In genomic region chr16:12255919-12256665, GRCh38 we compare ENCODE assay signal across 19 cellular contexts.
DNase-seq lines count a peak whose midpoint lies in the region; ATAC-seq and TF ChIP-seq lines count a peak whose summit lies in the region.
"Had no signal": no experiment of that assay in that cellular context is flagged by ENCODE, and none has a peak within 500 bp of the region (broad histone marks: within the 10 kb centered on the region; RNA-seq: fewer than 3 reads in every experiment).

No MANE protein-coding gene starts in this region.

- intact Hi-C loops in mucosa of descending colon (cut with DNase I, micrococcal nuclease), result no loop called here

- DNase-seq in DMS 273 (lab: John Stamatoyannopoulos, UW; ENCODE audit: unreplicated experiment) (peak; percentile 46), DMS 273 treated with DMSO at 0.1 percent for 48 hours (lab: John Stamatoyannopoulos, UW) (no peak), NCI-H146 treated with DMSO at 0.1 percent for 48 hours (lab: John Stamatoyannopoulos, UW; ENCODE audit: unreplicated experiment) (peak; percentile 80), SHP77 (lab: John Stamatoyannopoulos, UW) (peak; percentile 60 to 64), mucosa of descending colon (no peak), AML-193 (lab: John Stamatoyannopoulos, UW) (no peak), NOMO-1 treated with dmso at 0.1 percent for 144 hours (lab: John Stamatoyannopoulos, UW; ENCODE audit: unreplicated experiment) (no peak)
- no peak for DNase-seq in stimulated activated naive CD4-positive, alpha-beta T cell (lab: John Stamatoyannopoulos, UW)
- DNase-seq: activated CD4-positive, alpha-beta T cell treated with anti-CD3 and anti-CD28 coated beads, Interleukin-2, amount 50 U/mL, for 1 hour; activated naive CD4-positive, alpha-beta T cell; anterior cingulate cortex; cerebellar nuclear complex; DMS79; effector memory CD8-positive, alpha-beta T cell; hypothalamus; midbrain; Peyer's patch; right cardiac atrium had no signal

- no peaks in the 10 kb centered on the region for H3K4me1 ChIP-seq in mucosa of descending colon (ENCODE audit: low read depth)
- H3K4me1 ChIP-seq: Peyer's patch had no signal

- no peaks in the 10 kb centered on the region for H3K9me3 ChIP-seq in mucosa of descending colon
- H3K9me3 ChIP-seq: neutrophil, Peyer's patch had no signal

- peak; percentile 49 for ATAC-seq in mucosa of descending colon
- ATAC-seq: effector memory CD8-positive, alpha-beta T cell; right cardiac atrium had no signal

- H3K4me3 ChIP-seq in mucosa of descending colon, result no peak overlapping the region
- H3K4me3 ChIP-seq: Peyer's patch had no signal

- TF ChIP-seq CTCF in mucosa of descending colon (IDR thresholded peaks at IDR 0.05), result no peak

- H3K36me3 ChIP-seq in mucosa of descending colon (ENCODE audit: low read depth), result no peaks in the 10 kb centered on the region
- H3K36me3 ChIP-seq: neutrophil, Peyer's patch had no signal

Comparison
In these comparisons a context has a peak if more than half of its experiments do, and no peak if none do; other contexts are left out.
1. DNase-seq: peak in DMS 273 (single experiment), NCI-H146 treated with DMSO at 0.1 percent for 48 hours (single experiment) and SHP77 (2 of 2); none in DMS 273 treated with DMSO at 0.1 percent for 48 hours (single experiment), mucosa of descending colon (0 of 3), AML-193 (0 of 2), NOMO-1 treated with dmso at 0.1 percent for 144 hours (single experiment) and stimulated activated naive CD4-positive, alpha-beta T cell (0 of 6).